8 cellular contexts compared by ENCODE assay signal in the genomic region with DNA sequence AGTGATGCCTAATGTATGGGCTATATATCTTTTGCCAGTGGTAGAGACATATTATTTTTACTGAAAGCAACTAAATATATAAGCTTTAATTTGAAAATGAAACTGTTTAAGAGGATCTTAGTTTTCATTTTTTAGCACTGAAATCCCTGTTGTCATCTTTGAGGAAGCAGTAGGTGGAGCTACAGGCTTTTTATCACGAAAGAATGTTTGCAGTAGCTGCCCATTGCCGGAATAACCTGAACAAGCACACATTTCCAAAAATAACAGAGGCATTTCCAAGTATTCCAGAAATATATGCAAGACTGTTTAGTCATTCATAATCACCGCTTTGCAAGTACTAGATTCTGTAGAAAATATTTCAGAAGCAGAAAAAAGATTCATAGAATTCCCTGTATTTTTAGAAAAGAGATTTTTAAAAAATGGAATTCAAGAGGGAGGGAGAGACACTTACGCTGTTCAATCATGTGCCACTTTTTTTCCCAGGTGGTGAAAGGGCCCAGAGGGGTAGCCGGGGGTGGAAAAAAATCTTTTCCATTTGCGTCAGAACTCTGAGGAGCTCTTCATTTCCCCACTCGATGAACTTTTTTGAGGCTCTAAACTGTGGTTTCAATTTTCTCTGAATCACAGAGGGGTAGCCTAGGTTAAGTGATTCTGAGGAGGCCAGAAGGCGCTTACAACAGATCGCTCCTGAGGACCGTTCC.
DNase-seq lines count a peak whose midpoint lies in the region; ATAC-seq and TF ChIP-seq lines count a peak whose summit lies in the region.

No MANE protein-coding gene starts in this region.

- H3K4me3 ChIP-seq in fibroblast of pulmonary artery (replicated peaks; ENCODE audit: low read depth, low read length) (peak overlapping the region; percentile 31), retinal pigment epithelial cell (ENCODE audit: low read length) (no peak overlapping the region), lower leg skin (ENCODE audit: low read depth, poor library complexity, severe bottlenecking) (no peak overlapping the region)

- no peak for TF ChIP-seq POLR2A in lower leg skin (IDR thresholded peaks at IDR 0.05)

- ATAC-seq in GM21529 (IDR thresholded peaks at IDR 0.05; ENCODE audit: unreplicated experiment) = no peak
- ATAC-seq in HG03135 (IDR thresholded peaks at IDR 0.05; ENCODE audit: unreplicated experiment) = no peak

- peak; percentile 42 for TF ChIP-seq CTCF in AG09319 (IDR thresholded peaks at IDR 0.05; ENCODE audit: low read depth, low read length)
- TF ChIP-seq CTCF in fibroblast of pulmonary artery (IDR thresholded peaks at IDR 0.05; ENCODE audit: low read length, missing control alignments) = peak; percentile 52
- TF ChIP-seq CTCF in retinal pigment epithelial cell (conservative IDR thresholded peaks at IDR 0.05; ENCODE audit: low read depth, low read length) = peak; percentile 64
- no peak for TF ChIP-seq CTCF in lower leg skin (IDR thresholded peaks at IDR 0.05)

- DNase-seq in AG09319 (ENCODE audit: extremely low read depth, low read depth) (peak; percentile 18), HS-5 (ENCODE audit: low read depth) (peak; percentile 34), OCI-M1 (lab: John Stamatoyannopoulos, UW) (peak; percentile 86), fibroblast of pulmonary artery (ENCODE audit: low read depth) (peak; percentile 86), retinal pigment epithelial cell (ENCODE audit: low read depth) (peak; percentile 46), lower leg skin (ENCODE audit: low spot score in 2 of 2) (no peak)

- intact Hi-C loops in lower leg skin (cut with DNase I; ENCODE audit: low total_unique reads) = no loop called here

- 26% methylated on average over 10 of the region's 10 CpGs for WGBS in lower leg skin, 2 donors

Comparison
In these comparisons a context has a peak if more than half of its experiments do, and no peak if none do; other contexts are left out.
1. DNase-seq: peak in AG09319 (single experiment), HS-5 (single experiment), OCI-M1 (single experiment), fibroblast of pulmonary artery (single experiment) and retinal pigment epithelial cell (single experiment); none in lower leg skin (0 of 2).
2. CTCF ChIP-seq: peak in AG09319 (single experiment), fibroblast of pulmonary artery (single experiment) and retinal pigment epithelial cell (single experiment); none in lower leg skin (0 of 3).